ENCODE assay signal across 12 cellular contexts in the genomic region with DNA sequence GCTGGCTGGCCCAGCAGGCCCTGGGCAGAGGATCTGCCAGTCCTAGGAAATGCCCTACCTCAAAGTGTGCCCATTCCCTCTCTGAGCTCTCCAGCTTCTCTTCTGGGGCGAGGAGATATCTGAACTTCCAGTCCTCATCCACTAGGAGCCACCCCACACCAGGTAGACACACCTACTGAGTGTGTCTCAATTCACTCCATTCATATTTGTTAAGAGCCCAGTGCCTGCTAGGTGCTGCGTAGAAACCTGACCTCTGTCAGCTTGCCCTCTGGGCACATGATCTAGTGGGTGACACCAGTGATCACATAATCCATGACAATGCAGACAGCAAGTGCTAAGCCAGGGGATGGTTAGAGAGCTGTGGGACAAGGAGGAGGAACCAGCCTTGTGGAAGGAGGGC.
DNase-seq lines count a peak whose midpoint lies in the region; ATAC-seq, FAIRE-seq and TF ChIP-seq lines count a peak whose summit lies in the region.
"Had no signal": no experiment of that assay in that cellular context is flagged by ENCODE, and none has a peak within 500 bp of the region (broad histone marks: within the 10 kb centered on the region; RNA-seq: fewer than 3 reads in every experiment).

No MANE protein-coding gene starts in this region.

- no peaks in the 10 kb centered on the region for H3K4me1 ChIP-seq in Karpas-422 (ENCODE audit: low read length)

- no peak overlapping the region for H3K4me2 ChIP-seq in Karpas-422 (ENCODE audit: low read depth, low read length, poor library complexity, severe bottlenecking)

- DNase-seq in GM12865 (ENCODE audit: low read depth): peak; percentile 15
- DNase-seq in Karpas-422: peak; percentile 49
- peak; percentile 54 for DNase-seq in bronchial epithelial cell (ENCODE audit: low read depth)
- DNase-seq in progenitor cell of endocrine pancreas (ENCODE audit: low spot score, unreplicated experiment): no peak
- no peak for DNase-seq in NCI-H1930 (lab: John Stamatoyannopoulos, UW)
- DNase-seq: amygdala, NCI-H2081, ovary, SW 1271 had no signal

- H3K36me3 ChIP-seq in Karpas-422 (ENCODE audit: insufficient read depth, low read length) (no peaks in the 10 kb centered on the region), bronchial epithelial cell (ENCODE audit: control insufficient read depth, insufficient read depth, low read length) (no peaks in the 10 kb centered on the region)
- H3K36me3 ChIP-seq: ovary had no signal

- no peak overlapping the region for H3K27ac ChIP-seq in Karpas-422 (ENCODE audit: low read length)
- H3K27ac ChIP-seq: ovary had no signal

- ATAC-seq in GM18505 (IDR thresholded peaks at IDR 0.05; ENCODE audit: unreplicated experiment) (no peak), HG03135 (IDR thresholded peaks at IDR 0.05; ENCODE audit: unreplicated experiment) (no peak)

- H3K27me3 Mint-ChIP-seq in progenitor cell of endocrine pancreas: peaks cover 39% of the 10 kb centered on the region

- peak; percentile 17 for TF ChIP-seq CTCF in GM12865 (IDR thresholded peaks at IDR 0.05; ENCODE audit: insufficient read depth, low read depth, low read length, missing control alignments)
- peak; percentile 68 for TF ChIP-seq CTCF in bronchial epithelial cell (IDR thresholded peaks at IDR 0.05; ENCODE audit: insufficient read depth, low read length, severe bottlenecking)
- TF ChIP-seq CTCF in progenitor cell of endocrine pancreas (IDR thresholded peaks at IDR 0.05; ENCODE audit: unreplicated experiment): peak; percentile 46

- H3K9me3 ChIP-seq in Karpas-422 (ENCODE audit: low read length): no peaks in the 10 kb centered on the region
- H3K9me3 ChIP-seq: ovary had no signal

- no peaks in the 10 kb centered on the region for H3K36me3 Mint-ChIP-seq in progenitor cell of endocrine pancreas (ENCODE audit: insufficient read depth)

- FAIRE-seq in bronchial epithelial cell (lab: Jason Lieb, UNC): peak; percentile 87
- FAIRE-seq: endometrium had no signal

- H3K4me3 Mint-ChIP-seq in progenitor cell of endocrine pancreas (ENCODE audit: low read depth): no peak overlapping the region

- H2AFZ ChIP-seq in Karpas-422 (ENCODE audit: low read length): no peak overlapping the region

- H3K9me2 ChIP-seq in Karpas-422 (replicated peaks; ENCODE audit: insufficient read depth, low read length): no peaks in the 10 kb centered on the region

- H4K20me1 ChIP-seq in Karpas-422 (ENCODE audit: insufficient read depth, low read depth, low read length): no peaks in the 10 kb centered on the region

- no peaks in the 10 kb centered on the region for H3K27me3 ChIP-seq in Karpas-422 (ENCODE audit: low read length)
- H3K27me3 ChIP-seq in bronchial epithelial cell (ENCODE audit: control insufficient read depth, insufficient read depth, low read length): peaks cover 20% of the 10 kb centered on the region
- H3K27me3 ChIP-seq: ovary had no signal

- no peaks in the 10 kb centered on the region for H3K4me1 Mint-ChIP-seq in progenitor cell of endocrine pancreas (ENCODE audit: low read depth)

- no peak for TF ChIP-seq POLR2A in GM18505 (IDR thresholded peaks at IDR 0.05; ENCODE audit: borderline replicate concordance, extremely low read depth, insufficient read depth, insufficient read length)

- H3K9me3 Mint-ChIP-seq in progenitor cell of endocrine pancreas (ENCODE audit: low read depth): no peaks in the 10 kb centered on the region

- no peak overlapping the region for H3K9ac ChIP-seq in Karpas-422 (ENCODE audit: low read length)

- no peaks in the 10 kb centered on the region for H3K79me2 ChIP-seq in Karpas-422 (ENCODE audit: low read length)

- no peak overlapping the region for H3K27ac Mint-ChIP-seq in progenitor cell of endocrine pancreas

- H3K4me3 ChIP-seq in GM12865 (ENCODE audit: low read depth, low read length) (no peak overlapping the region), Karpas-422 (ENCODE audit: low read length) (no peak overlapping the region), bronchial epithelial cell (ENCODE audit: low read depth, low read length) (no peak overlapping the region)
- H3K4me3 ChIP-seq: ovary had no signal

Comparison
In these comparisons a context has a peak if more than half of its experiments do, and no peak if none do; other contexts are left out.
1. DNase-seq: peak in GM12865 (single experiment), Karpas-422 (single experiment) and bronchial epithelial cell (single experiment); none in progenitor cell of endocrine pancreas (single experiment) and NCI-H1930 (0 of 2).
2. CTCF ChIP-seq: peak in every context shown above with its lines; median percentile 68 in bronchial epithelial cell; 46 in progenitor cell of endocrine pancreas; 17 in GM12865.